ENCODE assay signal across 7 cellular contexts in the genomic region with DNA sequence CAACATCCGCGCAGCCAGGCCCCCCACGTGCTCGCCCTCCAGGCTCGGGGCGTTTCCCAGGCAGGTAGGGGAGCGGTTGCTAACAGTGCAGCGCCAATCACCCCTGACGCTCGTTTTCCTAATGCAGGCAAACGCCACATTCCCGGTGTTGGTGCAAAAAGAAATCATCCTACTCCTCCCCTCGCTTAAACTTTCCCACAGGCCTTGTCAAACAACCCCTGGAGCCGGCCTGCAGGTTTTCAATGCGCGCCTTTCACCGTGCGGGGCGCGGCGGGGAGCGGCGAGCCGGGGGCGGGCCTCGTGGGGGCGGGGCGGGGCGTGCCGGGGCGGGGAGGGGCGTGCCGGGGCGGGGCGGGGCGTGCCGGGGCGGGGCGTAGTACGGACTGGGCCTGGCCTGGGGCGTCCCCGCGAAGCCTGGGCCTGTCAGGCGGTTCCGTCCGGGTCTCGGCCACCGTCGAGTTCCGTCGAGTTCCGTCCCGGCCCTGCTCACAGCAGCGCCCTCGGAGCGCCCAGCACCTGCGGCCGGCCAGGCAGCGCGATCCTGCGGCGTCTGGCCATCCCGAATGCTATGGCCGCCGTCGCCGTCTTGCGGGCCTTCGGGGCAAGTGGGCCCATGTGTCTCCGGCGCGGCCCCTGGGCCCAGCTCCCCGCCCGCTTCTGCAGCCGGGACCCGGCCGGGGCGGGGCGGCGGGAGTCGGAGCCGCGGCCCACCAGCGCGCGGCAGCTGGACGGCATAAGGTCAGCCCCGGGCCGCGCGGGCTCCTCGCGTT. TPM values are rescaled to one million over a fixed set of nuclear protein-coding genes. Genes with fewer than 3 reads are reported as not detected.
DNase-seq lines count a peak whose midpoint lies in the region; ATAC-seq and TF ChIP-seq lines count a peak whose summit lies in the region.

A gene with protein sequence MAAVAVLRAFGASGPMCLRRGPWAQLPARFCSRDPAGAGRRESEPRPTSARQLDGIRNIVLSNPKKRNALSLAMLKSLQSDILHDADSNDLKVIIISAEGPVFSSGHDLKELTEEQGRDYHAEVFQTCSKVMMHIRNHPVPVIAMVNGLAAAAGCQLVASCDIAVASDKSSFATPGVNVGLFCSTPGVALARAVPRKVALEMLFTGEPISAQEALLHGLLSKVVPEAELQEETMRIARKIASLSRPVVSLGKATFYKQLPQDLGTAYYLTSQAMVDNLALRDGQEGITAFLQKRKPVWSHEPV (plus strand): TSS at position 374 of the 770 bp plus-strand sequence. CDS start 195 bp downstream, at position 569.

- H3K27ac ChIP-seq in RWPE1 (peak within 1 kb of the TSS; percentile 39), ascending aorta (peak within 1 kb of the TSS in 1 of 2 donors; percentile 57), right atrium auricular region (peak within 1 kb of the TSS; percentile 85 to 97)

- H3K4me1 ChIP-seq in ascending aorta (no peaks in the 10 kb centered on the region), right atrium auricular region (peaks cover 0 to 24% of the 10 kb centered on the region in 2 donors)

- H3K36me3 ChIP-seq in ascending aorta (no peaks in the 10 kb centered on the region), right atrium auricular region (no peaks in the 10 kb centered on the region)

- intact Hi-C loops in ascending aorta (cut with DNase I): loop anchor here (10.0 kb wide), 1 partner anchor 127 kb away; a partner anchor contains a TSS

- ATAC-seq in GM18520 (IDR thresholded peaks at IDR 0.05; ENCODE audit: unreplicated experiment) (peak; percentile 54), HG02852 (IDR thresholded peaks at IDR 0.05; ENCODE audit: unreplicated experiment) (peak; percentile 75)

- H3K9me3 ChIP-seq in ascending aorta (no peaks in the 10 kb centered on the region), right atrium auricular region (no peaks in the 10 kb centered on the region)

- H3K27me3 ChIP-seq in ascending aorta: no peaks in the 10 kb centered on the region
- no peaks in the 10 kb centered on the region for H3K27me3 ChIP-seq in right atrium auricular region

- TF ChIP-seq CTCF in RWPE1 (conservative IDR thresholded peaks at IDR 0.05; ENCODE audit: low read depth) (no peak), ascending aorta (IDR thresholded peaks at IDR 0.05) (no peak), right atrium auricular region (IDR thresholded peaks at IDR 0.05) (no peak)

- peak within 1 kb of the TSS; percentile 60 to 87 for H3K4me3 ChIP-seq in ascending aorta
- H3K4me3 ChIP-seq in right atrium auricular region: peak within 1 kb of the TSS; percentile 63 to 65
- peak within 1 kb of the TSS; percentile 59 for H3K4me3 ChIP-seq in skeletal muscle cell (ENCODE audit: low read depth, low read length)

- DNase-seq in RWPE1 (ENCODE audit: low spot score) (peak; percentile 63), ascending aorta (ENCODE audit: low spot score in 2 of 2) (no peak), right atrium auricular region (ENCODE audit: low spot score) (no peak), skeletal muscle cell (ENCODE audit: low read depth) (no peak), RKO (ENCODE audit: low spot score) (no peak)

- POLR2A ChIA-PET in RWPE1 (lab: Yijun Ruan, JAX; ENCODE audit: low non-redundant PET): no interaction called here

- CTCF ChIA-PET in RWPE1 (lab: Yijun Ruan, JAX): interaction anchor here (1.0 to 1.1 kb wide), 2 partner anchors 11 to 15 kb away, joined by 3 to 4 read pairs; no protein-coding TSS in a partner anchor

RNA-seq across cellular contexts. Expression of the gene that starts here (rescaled TPM):
- total RNA-seq in ascending aorta (12.2 TPM), right atrium auricular region (100 to 1,000 TPM; 201 to 223 TPM)

Comparison
In these comparisons a context has a peak if more than half of its experiments do, and no peak if none do; other contexts are left out.
1. RNA of the gene that starts here (total RNA-seq): 201 to 223 TPM in right atrium auricular region; 12.2 TPM in ascending aorta (single experiment); every median in the first group is over 10 times any median in the second.
2. Peak in every context shown above with its lines, with median percentiles within 50 percentile points of each other: H3K4me3 ChIP-seq.